In the genomic region with DNA sequence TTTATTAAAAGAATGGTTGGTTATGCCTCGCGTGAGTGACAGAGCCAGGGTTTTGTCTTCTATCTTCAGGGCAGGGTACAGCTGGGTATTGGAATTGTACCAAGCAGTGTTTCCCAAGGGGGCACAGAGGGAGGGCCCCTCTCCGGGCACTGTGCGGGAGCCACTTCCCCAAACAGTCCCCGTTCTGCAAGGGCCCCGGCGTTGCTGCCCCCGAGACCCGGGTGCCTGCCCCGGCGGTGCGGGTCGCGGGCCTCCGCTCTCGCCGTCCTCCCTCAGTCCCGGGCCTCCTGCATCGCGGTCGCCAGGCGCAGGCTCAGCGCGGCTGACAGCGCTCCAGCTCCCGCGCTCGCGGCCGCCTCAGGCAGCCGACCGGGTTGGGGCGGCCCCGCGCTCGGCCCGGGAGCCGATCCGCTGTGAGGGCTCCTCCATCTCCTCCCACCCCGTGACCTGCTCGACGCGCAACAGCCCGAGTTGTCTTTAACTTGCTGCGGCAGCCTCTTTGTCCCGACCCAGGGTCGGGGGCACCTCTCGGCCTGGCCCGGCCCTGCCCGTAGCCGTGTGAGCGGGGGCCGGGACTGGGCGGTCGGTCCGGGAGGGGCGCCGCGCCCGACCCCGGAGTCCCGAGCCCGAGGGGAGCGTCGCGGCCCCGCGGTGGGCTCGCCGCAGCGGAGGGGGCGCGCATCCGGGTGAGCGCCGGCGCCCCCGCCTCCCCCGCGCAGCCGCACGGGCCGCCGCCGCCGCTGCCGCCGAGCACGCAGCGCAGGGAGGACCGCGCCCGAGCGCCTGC, we compare ENCODE assay signal across 8 cellular contexts. TPM values are rescaled to one million over a fixed set of nuclear protein-coding genes. Genes with fewer than 3 reads are reported as not detected.
DNase-seq lines count a peak whose midpoint lies in the region; ATAC-seq and TF ChIP-seq lines count a peak whose summit lies in the region.

No MANE protein-coding gene starts in this region.

- BruUV-seq in PC-9 (replicated peaks; lab: Mats Ljungman, UMichigan), result TSS peak; percentile 93

- peaks cover 20% of the 10 kb centered on the region for H3K4me1 Mint-ChIP-seq in neural crest cell

- no peak overlapping the region for H3K27ac Mint-ChIP-seq in neural crest cell (ENCODE audit: unreplicated experiment)

- CTCF ChIA-PET in PC-9 (lab: Charles Lee), result no interaction called here

- peak; percentile 46 for ATAC-seq in GM18868 (IDR thresholded peaks at IDR 0.05; ENCODE audit: unreplicated experiment)
- peak; percentile 41 for ATAC-seq in HG03159 (IDR thresholded peaks at IDR 0.05; ENCODE audit: unreplicated experiment)

- POLR2A ChIA-PET in PC-9 (lab: Charles Lee; ENCODE audit: unreplicated experiment), result interaction anchor here (0.6 kb wide), 1 partner anchor 54 kb away, joined by 8 read pairs; no protein-coding TSS in a partner anchor

- DNase-seq in AML-193 (lab: John Stamatoyannopoulos, UW) (peak; percentile 18 to 42), PC-9 (peak; percentile 35), foreskin fibroblast (peak; percentile 38 to 75), neural crest cell (ENCODE audit: low read depth, low spot score) (peak; percentile 40)
- DNase-seq in activated effector memory CD4-positive, alpha-beta T cell treated with Interleukin-2 at 50 U/mL for 16 hours, result peak; percentile 40

- H3K79me2 ChIP-seq in PC-9 (ENCODE audit: low read depth), result peaks cover 41% of the 10 kb centered on the region

- no peaks in the 10 kb centered on the region for H3K9me2 ChIP-seq in PC-9 (ENCODE audit: insufficient read depth)

- peak overlapping the region; percentile 79 for H3K4me2 ChIP-seq in PC-9

- H3K9me3 ChIP-seq in PC-9 (ENCODE audit: insufficient read depth, low read depth), result peaks cover 3% of the 10 kb centered on the region

- no peaks in the 10 kb centered on the region for H3K27me3 ChIP-seq in PC-9 (ENCODE audit: insufficient read depth, low read depth)

- intact Hi-C loops in PC-9 (cut with micrococcal nuclease; ENCODE audit: unreplicated experiment), result loop anchor here (2.0 to 5.0 kb wide), 2 partner anchors 74 to 172 kb away; no protein-coding TSS in a partner anchor

- H3K27ac ChIP-seq in PC-9 (no peak overlapping the region), temporal lobe (ENCODE audit: low read depth, low read length) (peak overlapping the region; percentile 41)

- no peaks in the 10 kb centered on the region for H3K36me3 ChIP-seq in PC-9 (ENCODE audit: low read depth)

- peaks cover 24% of the 10 kb centered on the region for H3K36me3 Mint-ChIP-seq in neural crest cell (ENCODE audit: low read depth)

- H3K4me3 Mint-ChIP-seq in neural crest cell, result peak overlapping the region; percentile 84

- H3K27me3 Mint-ChIP-seq in neural crest cell (ENCODE audit: low read depth), result no peaks in the 10 kb centered on the region

- peak overlapping the region; percentile 65 for H3K4me3 ChIP-seq in PC-9
- H3K4me3 ChIP-seq in foreskin fibroblast (ENCODE audit: low read depth in 1 of 2, low read length in 2 of 2), result peak overlapping the region; percentile 65 to 70

- no peaks in the 10 kb centered on the region; the same call in 1 of the 2 replicates for H4K20me1 ChIP-seq in PC-9 (ENCODE audit: insufficient read depth)

- peaks cover 15% of the 10 kb centered on the region for H3K9me3 Mint-ChIP-seq in neural crest cell

- H2AFZ ChIP-seq in PC-9, result peak overlapping the region; percentile 73; the same call in 1 of the 2 replicates

- peaks cover 8% of the 10 kb centered on the region for H3F3A ChIP-seq in PC-9 (ENCODE audit: insufficient read depth, low read depth)

- H3K4me1 ChIP-seq in PC-9 (replicated peaks; ENCODE audit: insufficient read depth), result peaks cover 20% of the 10 kb centered on the region

- TF ChIP-seq CTCF in PC-9 (conservative IDR thresholded peaks at IDR 0.05), result no peak
- no peak for TF ChIP-seq CTCF in foreskin fibroblast (IDR thresholded peaks at IDR 0.05; ENCODE audit: low read depth, low read length)
- TF ChIP-seq CTCF in neural crest cell (conservative IDR thresholded peaks at IDR 0.05), result no peak

RNA-seq across cellular contexts. Expression of gene GALNT1, which starts 0.6 kb away (rescaled TPM):
- total RNA-seq in PC-9 (2021) (68.2 and 88.9 TPM in 2 replicates), neural crest cell (92.3 and 93.5 TPM in 2 replicates), temporal lobe (47.7 TPM)
